16 cellular contexts compared by ENCODE assay signal in the genomic region with DNA sequence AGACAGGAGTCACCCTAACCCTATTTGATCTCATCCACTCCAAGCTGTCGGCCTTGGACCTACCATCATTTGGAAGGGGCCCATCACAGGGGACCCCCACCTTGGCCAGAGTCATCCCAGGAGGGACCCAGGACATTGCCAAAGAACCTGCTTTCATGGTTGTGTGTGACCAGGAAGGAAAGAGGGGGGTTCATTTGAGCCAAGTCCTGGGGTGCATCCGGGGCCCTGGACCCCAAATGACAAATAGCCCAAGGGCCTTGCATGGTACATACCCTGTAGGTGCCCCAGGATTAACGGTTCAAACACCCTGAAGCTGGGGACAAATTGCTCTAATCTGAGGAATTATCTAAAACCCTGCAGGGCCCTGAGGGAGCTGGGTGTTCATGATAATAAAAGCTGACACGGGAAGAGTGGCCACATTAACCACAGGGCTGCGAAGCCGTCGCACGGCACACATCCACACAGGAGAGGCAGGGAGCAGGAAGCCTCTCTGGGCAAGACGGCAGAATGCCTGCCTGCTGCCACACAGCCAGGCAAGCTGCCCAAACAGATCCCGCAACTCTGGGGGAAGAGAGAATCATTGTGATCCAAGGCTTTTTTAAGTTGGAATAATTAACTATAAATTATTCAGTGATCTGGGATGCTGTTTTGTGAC. TPM values are rescaled to one million over a fixed set of nuclear protein-coding genes. Genes with fewer than 3 reads are reported as not detected.
"Had no signal": no experiment of that assay in that cellular context is flagged by ENCODE, and none has a peak within 500 bp of the region (broad histone marks: within the 10 kb centered on the region; RNA-seq: fewer than 3 reads in every experiment).

No MANE protein-coding gene starts in this region.

- H3K27ac Mint-ChIP-seq: activated T-helper 2 cell treated with anti-CD3 and anti-CD28 coated beads, Interferon-gamma antibody, Interleukin-2, Interleukin-4, amounts not matched to agents 10 μg/mL and 5 μg/mL and 100 μg/mL, durations not matched to agents 14 hours and 24 hours and 36 hours; immature natural killer cell; neural progenitor cell; T-helper 17 cell had no signal

- H3K4me3 Mint-ChIP-seq: immature natural killer cell, neural progenitor cell, T-helper 17 cell had no signal

- ATAC-seq: T-helper 17 cell, upper lobe of right lung had no signal

- DNase-seq: activated CD4-positive, alpha-beta T cell treated with anti-CD3 and anti-CD28 coated beads, Interleukin-2, amount 50 U/mL, for 1 hour; activated naive CD4-positive, alpha-beta T cell treated with anti-CD3 and anti-CD28 coated beads, Interleukin-2, amount 50 U/mL, for 16 hours; activated T-cell treated with anti-CD3 and anti-CD28 coated beads for 4 hours; esophagus squamous epithelium; immature natural killer cell; midbrain; ovary; stomach; T-helper 17 cell; testis; upper lobe of right lung had no signal

- H3K4me1 Mint-ChIP-seq: immature natural killer cell, neural progenitor cell, T-helper 17 cell had no signal

- H3K36me3 Mint-ChIP-seq: immature natural killer cell, neural progenitor cell had no signal

RNA-seq across cellular contexts. Expression of a gene that starts 28.2 kb away (rescaled TPM):
- total RNA-seq: activated CD8-positive, alpha-beta memory T cell treated with anti-CD3 and anti-CD28 coated beads for 36 hours; activated T-helper 2 cell treated with anti-CD3 and anti-CD28 coated beads, Interferon-gamma antibody, Interleukin-2, Interleukin-4, amounts not matched to agents 10 μg/mL and 5 μg/mL and 100 μg/mL, durations not matched to agents 14 hours and 24 hours and 36 hours; cardiac muscle cell; fibroblast of villous mesenchyme; T-helper 17 cell had no signal
